Comparison of ENCODE assay signal across 1 cellular context in genomic region chr17:49076575-49077384, GRCh38.
TF ChIP-seq lines count a peak whose summit lies in the region.

No MANE protein-coding gene starts in this region.

TF ChIP-seq in K562, 482 proteins besides CTCF, POLR2A, EP300 and RAD21 (continued from another document and continues in another):
- peak; percentile 41; the same call in 1 of the 2 replicates for TF ChIP-seq GMEB1 (CRISPR knock-in tag; IDR thresholded peaks at IDR 0.05)
- TF ChIP-seq SMARCA4 (IDR thresholded peaks at IDR 0.05): peak; percentile 52; the same call in 1 of the 2 replicates
- no peak for TF ChIP-seq ZNF507 (tag; conservative IDR thresholded peaks at IDR 0.05)
- no peak for TF ChIP-seq MAFK (IDR thresholded peaks at IDR 0.05; ENCODE audit: low read length)
- TF ChIP-seq ZNF311 (CRISPR knock-in tag; IDR thresholded peaks at IDR 0.05): peak; percentile 96
- peak; percentile 92; the same call in 1 of the 2 replicates for TF ChIP-seq FOXO4 (CRISPR knock-in tag; IDR thresholded peaks at IDR 0.05)
- TF ChIP-seq PML (IDR thresholded peaks at IDR 0.05; ENCODE audit: low read length): no peak
- TF ChIP-seq THRA (IDR thresholded peaks at IDR 0.05): no peak
- no peak for TF ChIP-seq ZHX1 (conservative IDR thresholded peaks at IDR 0.05; ENCODE audit: low read length)
- TF ChIP-seq HDGF (IDR thresholded peaks at IDR 0.05): no peak
- no peak for TF ChIP-seq XRCC4 (IDR thresholded peaks at IDR 0.05; ENCODE audit: extremely low read depth, insufficient read depth, insufficient read length)
- TF ChIP-seq RBM22 (IDR thresholded peaks at IDR 0.05; ENCODE audit: low read depth, low read length, poor library complexity, severe bottlenecking): no peak
- TF ChIP-seq PBX2 (CRISPR knock-in tag; IDR thresholded peaks at IDR 0.05; ENCODE audit: low read depth): no peak
- TF ChIP-seq PBX2 (tag; conservative IDR thresholded peaks at IDR 0.05; ENCODE audit: low read depth): 0 out of 2 replicates have a peak, but pooled peaks have one; percentile 44
- TF ChIP-seq C11orf30 (IDR thresholded peaks at IDR 0.05; ENCODE audit: low read depth): no peak
- TF ChIP-seq STAG1 (CRISPR knock-in tag; IDR thresholded peaks at IDR 0.05; ENCODE audit: borderline replicate concordance): no peak
- TF ChIP-seq NFIC (IDR thresholded peaks at IDR 0.05): no peak
- TF ChIP-seq ZNF655 (CRISPR knock-in tag; IDR thresholded peaks at IDR 0.05): no peak
- TF ChIP-seq MEF2D (tag; conservative IDR thresholded peaks at IDR 0.05; ENCODE audit: low read depth): peak; percentile 95
- no peak for TF ChIP-seq RBM15 (IDR thresholded peaks at IDR 0.05; ENCODE audit: insufficient read depth, low read length)
- no peak for TF ChIP-seq TCF15 (CRISPR knock-in tag; IDR thresholded peaks at IDR 0.05)
- no peak for TF ChIP-seq KLF16 (IDR thresholded peaks at IDR 0.05)
- TF ChIP-seq UBTF (IDR thresholded peaks at IDR 0.05; ENCODE audit: borderline replicate concordance in 1 of 2, low read depth in 2 of 2, low read length in 2 of 2): no peak
- peak; percentile 16 for TF ChIP-seq MEIS2 (IDR thresholded peaks at IDR 0.05; ENCODE audit: partially characterized antibody)
- no peak for TF ChIP-seq SNAPC5 (CRISPR knock-in tag; IDR thresholded peaks at IDR 0.05)
- TF ChIP-seq CREB1 (IDR thresholded peaks at IDR 0.05): no peak
- TF ChIP-seq CREB1 (CRISPR knock-in tag; IDR thresholded peaks at IDR 0.05): no peak
- no peak for TF ChIP-seq TBP (optimal IDR thresholded peaks at IDR 0.05; ENCODE audit: low read depth, low read length)
- no peak for TF ChIP-seq ZNF23 (CRISPR knock-in tag; IDR thresholded peaks at IDR 0.05)
- TF ChIP-seq HMG20B (CRISPR knock-in tag; IDR thresholded peaks at IDR 0.05): no peak
- peak; percentile 92 for TF ChIP-seq CUX1 (CRISPR knock-in tag; IDR thresholded peaks at IDR 0.05)
- peak; percentile 99 for TF ChIP-seq ZNF175 (CRISPR knock-in tag; IDR thresholded peaks at IDR 0.05; ENCODE audit: low read depth)
- no peak for TF ChIP-seq CC2D1A (IDR thresholded peaks at IDR 0.05)
- TF ChIP-seq ZNF41 (CRISPR knock-in tag; conservative IDR thresholded peaks at IDR 0.05): peak; percentile 87; the same call in 1 of the 2 replicates
- TF ChIP-seq XRCC5 (IDR thresholded peaks at IDR 0.05; ENCODE audit: low read depth, low read length): no peak
- peak in 1 of 2 experiments; percentile 99; a peak in 2 of 4 replicates for TF ChIP-seq ZNF639 (CRISPR knock-in tag; conservative IDR thresholded peaks at IDR 0.05 in 1 of 2, IDR thresholded peaks at IDR 0.05 in 1 of 2)
- TF ChIP-seq NCOR1 (IDR thresholded peaks at IDR 0.05): no peak
- TF ChIP-seq ZKSCAN8 (CRISPR knock-in tag; IDR thresholded peaks at IDR 0.05): peak; percentile 96
- TF ChIP-seq SOX6 (IDR thresholded peaks at IDR 0.05): no peak
- TF ChIP-seq TRIM28 (IDR thresholded peaks at IDR 0.05): no peak
- peak; percentile 92 for TF ChIP-seq BCL6 (CRISPR knock-in tag; IDR thresholded peaks at IDR 0.05)
